6 cellular contexts compared by ENCODE assay signal in genomic region chr19:58304748-58305064, GRCh38. TPM values are rescaled to one million over a fixed set of nuclear protein-coding genes. Genes with fewer than 3 reads are reported as not detected.
A peak's percentile ranks its signal among the peaks of the same experiment; 100 is the strongest.
DNase-seq lines count a peak whose midpoint lies in the region; ATAC-seq and TF ChIP-seq lines count a peak whose summit lies in the region.

No MANE protein-coding gene starts in this region.

- H3K9ac ChIP-seq in HUES48 (ENCODE audit: low read depth, low read length) (no peak overlapping the region), subcutaneous abdominal adipose tissue (ENCODE audit: low read length in 5 of 5) (peak overlapping the region; percentile 17 to 96 (median 87))

- H3K4me3 ChIP-seq in HUES48 (ENCODE audit: low read depth, low read length): peak overlapping the region; percentile 93
- peak overlapping the region; percentile 95 for H3K4me3 ChIP-seq in fibroblast of mammary gland (ENCODE audit: control insufficient read depth, low read depth, low read length)
- H3K4me3 ChIP-seq in subcutaneous abdominal adipose tissue (ENCODE audit: low read depth in 1 of 5, low read length in 5 of 5): peak overlapping the region; percentile 78 to 99 (median 98)

- H3K27ac ChIP-seq in 22Rv1 (peak overlapping the region; percentile 85), HUES48 (ENCODE audit: low read depth, low read length) (peak overlapping the region; percentile 1), subcutaneous abdominal adipose tissue (ENCODE audit: low read depth, low read length) (peak overlapping the region; percentile 89)

- H3K27me3 ChIP-seq in HUES48 (ENCODE audit: control insufficient read depth, insufficient read depth, low read length) (no peaks in the 10 kb centered on the region), subcutaneous abdominal adipose tissue (ENCODE audit: control insufficient read depth in 5 of 5, insufficient read depth in 4 of 5, low read length in 5 of 5) (peaks cover 0 to 3% (median 0%) of the 10 kb centered on the region in 5 donors)

- DNase-seq in fibroblast of mammary gland (ENCODE audit: low read depth) (no peak), SK-N-DZ (ENCODE audit: low spot score) (no peak)

- no peaks in the 10 kb centered on the region for H3K9me3 ChIP-seq in HUES48 (ENCODE audit: control insufficient read depth, insufficient read depth, low read length)
- peaks cover 0 to 6% (median 0%) of the 10 kb centered on the region in 5 donors for H3K9me3 ChIP-seq in subcutaneous abdominal adipose tissue (ENCODE audit: control insufficient read depth in 5 of 5, low read length in 5 of 5)

- TF ChIP-seq CTCF in 22Rv1 (IDR thresholded peaks at IDR 0.05): no peak
- no peak for TF ChIP-seq CTCF in fibroblast of mammary gland (conservative IDR thresholded peaks at IDR 0.05; ENCODE audit: control insufficient read depth, insufficient read depth, low read depth, low read length)

- H3K36me3 ChIP-seq in HUES48 (ENCODE audit: control insufficient read depth, insufficient read depth, low read length) (peaks cover 54% of the 10 kb centered on the region), subcutaneous abdominal adipose tissue (ENCODE audit: control insufficient read depth in 5 of 5, insufficient read depth in 5 of 5, low read length in 5 of 5) (peaks cover 16 to 33% (median 23%) of the 10 kb centered on the region in 5 donors)

- H3K4me1 ChIP-seq in HUES48 (ENCODE audit: control insufficient read depth, insufficient read depth, low read length): 0 out of 2 replicates have a peak, but pooled peaks cover 5% of the 10 kb centered on the region
- peaks cover 10 to 26% (median 16%) of the 10 kb centered on the region in 5 donors for H3K4me1 ChIP-seq in subcutaneous abdominal adipose tissue (ENCODE audit: control insufficient read depth in 5 of 5, insufficient read depth in 5 of 5, low read length in 5 of 5)

- ATAC-seq in HG03442 (IDR thresholded peaks at IDR 0.05; ENCODE audit: unreplicated experiment): no peak

RNA-seq across cellular contexts. Expression of gene ERVK3-1, which starts 0.5 kb away (rescaled TPM):
- polyA plus RNA-seq in SK-N-DZ (2014; cell fraction: cytosol; rRNA removed): 62.0 and 69.1 TPM in 2 replicates
- 111 and 132 TPM in 2 replicates for polyA plus RNA-seq in SK-N-DZ (2014; cell fraction: nucleus; rRNA removed)

RNA-seq across cellular contexts. Expression of gene ZSCAN22, which starts 22.1 kb away (rescaled TPM):
- 2.0 and 2.4 TPM in 2 replicates for polyA plus RNA-seq in SK-N-DZ (2014; cell fraction: cytosol; rRNA removed)
- polyA plus RNA-seq in SK-N-DZ (2014; cell fraction: nucleus; rRNA removed): 0.96 and 1.1 TPM in 2 replicates

RNA-seq across cellular contexts. Expression of gene ZNF8, which starts 26.0 kb away (rescaled TPM):
- 7.4 and 7.8 TPM in 2 replicates for polyA plus RNA-seq in SK-N-DZ (2014; cell fraction: cytosol; rRNA removed)
- 10.1 and 16.7 TPM in 2 replicates for polyA plus RNA-seq in SK-N-DZ (2014; cell fraction: nucleus; rRNA removed)

RNA-seq across cellular contexts. Expression of gene A1BG, which starts 48.6 kb away (rescaled TPM):
- polyA plus RNA-seq in SK-N-DZ (2014; cell fraction: cytosol; rRNA removed): 31.4 and 35.2 TPM in 2 replicates
- polyA plus RNA-seq in SK-N-DZ (2014; cell fraction: nucleus; rRNA removed): 33.5 and 55.0 TPM in 2 replicates

RNA-seq across cellular contexts. Expression of gene ZNF497, which starts 57.8 kb away (rescaled TPM):
- polyA plus RNA-seq in SK-N-DZ (2014; cell fraction: cytosol; rRNA removed): 1.2 and 1.5 TPM in 2 replicates
- 3.8 and 6.7 TPM in 2 replicates for polyA plus RNA-seq in SK-N-DZ (2014; cell fraction: nucleus; rRNA removed)

Comparison
In these comparisons a context has a peak if more than half of its experiments do, and no peak if none do; other contexts are left out.
1. H3K27ac ChIP-seq: peak in every context shown above with its lines; median percentile 89 in subcutaneous abdominal adipose tissue; 85 in 22Rv1; 1 in HUES48.